ENCODE assay signal across 8 cellular contexts in genomic region chr2:216694201-216694825, GRCh38. TPM values are rescaled to one million over a fixed set of nuclear protein-coding genes. Genes with fewer than 3 reads are reported as not detected.
DNase-seq lines count a peak whose midpoint lies in the region; ATAC-seq, FAIRE-seq and TF ChIP-seq lines count a peak whose summit lies in the region.

No MANE protein-coding gene starts in this region.

- peak overlapping the region; percentile 35 for H3K4me3 ChIP-seq in colonic mucosa

- H3K27me3 ChIP-seq in colonic mucosa, result peaks cover 44% of the 10 kb centered on the region

- no peaks in the 10 kb centered on the region for H3K4me1 ChIP-seq in colonic mucosa

- FAIRE-seq in D721Med (lab: Jason Lieb, UNC), result no peak

- no peak for TF ChIP-seq CTCF in colonic mucosa (IDR thresholded peaks at IDR 0.05)
- no peak for TF ChIP-seq CTCF in D721Med (IDR thresholded peaks at IDR 0.05; ENCODE audit: insufficient read depth, missing control alignments)

- intact Hi-C loops in colonic mucosa (cut with DNase I), result loop anchor here (10.0 kb wide), 2 partner anchors 360 to 470 kb away; no protein-coding TSS in a partner anchor

- peak overlapping the region; percentile 46 to 64 for H3K9ac ChIP-seq in colonic mucosa (ENCODE audit: low read depth in 2 of 2, low read length in 2 of 2)

- ATAC-seq in SK-N-SH treated with all-trans-retinoic acid at 6 μM for 48 hours (peak; percentile 41), left lobe of liver (peak; percentile 41), GM21528 (IDR thresholded peaks at IDR 0.05; ENCODE audit: low FRiP score, unreplicated experiment) (no peak)

- peak overlapping the region; percentile 54 for H3K27ac ChIP-seq in colonic mucosa

- H3K9me3 ChIP-seq in colonic mucosa, result no peaks in the 10 kb centered on the region

- DNase-seq in activated gamma-delta T cell treated with Interleukin-2 at 50 U/mL for 16 hours, result peak; percentile 25
- DNase-seq in activated gamma-delta T cell (lab: John Stamatoyannopoulos, UW), result no peak
- no peak for DNase-seq in colonic mucosa
- no peak for DNase-seq in left lobe of liver (ENCODE audit: low spot score)
- peak; percentile 24 for DNase-seq in stimulated activated CD4-positive, alpha-beta T cell treated with anti-CD3 and anti-CD28 coated beads, Interleukin-4, amount 100 ng/mL, for 24 hours
- no peak for DNase-seq in D721Med (ENCODE audit: insufficient read length, low spot score)

- no peaks in the 10 kb centered on the region for H3K36me3 ChIP-seq in colonic mucosa

TF ChIP-seq in SK-N-SH treated with all-trans-retinoic acid at 6 μM for 48 hours, 23 proteins besides CTCF, POLR2A, EP300 and RAD21:
- 0 out of 2 replicates have a peak, but pooled peaks have one; percentile 24 for TF ChIP-seq ZNF8 (CRISPR knock-in tag; IDR thresholded peaks at IDR 0.05)
- no peak for TF ChIP-seq ZFP3 (CRISPR knock-in tag; IDR thresholded peaks at IDR 0.05)

RNA-seq across cellular contexts. Expression of gene IGFBP5, which starts 1.0 kb away (rescaled TPM):
- total RNA-seq in colonic mucosa (10 to 100 TPM; 44.6 to 68.2 TPM), left lobe of liver (55.4 TPM)

Comparison
In these comparisons a context has a peak if more than half of its experiments do, and no peak if none do; other contexts are left out.
1. DNase-seq: peak in activated gamma-delta T cell treated with Interleukin-2 at 50 U/mL for 16 hours (single experiment) and stimulated activated CD4-positive, alpha-beta T cell treated with anti-CD3 and anti-CD28 coated beads, Interleukin-4, amount 100 ng/mL, for 24 hours (single experiment); none in activated gamma-delta T cell (single experiment), colonic mucosa (single experiment), left lobe of liver (single experiment) and D721Med (single experiment).